ENCODE assay signal across 26 cellular contexts in the genomic region with DNA sequence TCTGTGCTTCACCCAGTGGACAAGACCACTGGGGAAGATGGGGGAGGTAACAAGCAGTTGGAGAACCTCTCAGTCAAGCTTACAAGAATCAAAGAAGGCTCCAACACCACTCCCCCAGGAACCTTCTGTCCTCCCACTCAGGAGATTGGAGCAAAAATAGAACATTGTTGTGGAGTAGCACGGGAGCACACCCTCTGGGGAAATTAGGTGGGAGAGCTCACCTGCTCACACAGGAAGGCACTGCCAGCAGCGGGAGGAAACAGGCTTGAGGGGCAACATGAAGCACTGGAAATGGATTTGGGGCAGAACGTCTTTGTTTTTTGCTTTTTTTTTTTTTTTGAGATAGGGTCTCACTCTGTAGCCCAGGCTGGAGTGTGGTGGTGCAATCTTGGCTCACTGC. TPM values are rescaled to one million over a fixed set of nuclear protein-coding genes. Genes with fewer than 3 reads are reported as not detected.
"Had no signal": no experiment of that assay in that cellular context is flagged by ENCODE, and none has a peak within 500 bp of the region (broad histone marks: within the 10 kb centered on the region; RNA-seq: fewer than 3 reads in every experiment).

No MANE protein-coding gene starts in this region.

- DNase-seq: IMR-90; Kasumi-1; MM.1S; NCI-H1092 treated with DMSO at 0.1 percent for 48 hours; NCI-H1436; NCI-H1694; NCI-H187 treated with DMSO at 0.1 percent for 48 hours; NCI-H2029 treated with DMSO at 0.1 percent for 48 hours; NCI-H2107; NCI-H2227 treated with DMSO at 0.1 percent for 48 hours; NCI-H524; NCI-H526 treated with DMSO at 0.1 percent for 48 hours; NCI-H748 treated with DMSO at 0.1 percent for 48 hours; NK-92 treated with Interleukin-12 subunit alpha and Interleukin-12 subunit beta, amount 100 ng/mL, for 24 hours; PC-3; SHP77; SK-N-SH; SW 1271 had no signal

- H3K27ac ChIP-seq: KMS-11, RWPE1 had no signal

- ATAC-seq: HepG2, Panc1, PC-3 had no signal

- H3K9me3 ChIP-seq: SK-N-SH had no signal

- H3K9ac ChIP-seq: KMS-11, SK-N-SH had no signal

- H3K4me2 ChIP-seq: KMS-11, SK-N-SH had no signal

- FAIRE-seq: HepG2 had no signal

RNA-seq across cellular contexts. Expression of gene HCN4, which starts 12.9 kb away (rescaled TPM):
- total RNA-seq: HepG2, HT-29, IMR-90, NCI-H460, OCI-LY7, PC-3, SK-MEL-5 had no signal
- polyA plus RNA-seq: HepG2, IMR-90, SK-N-SH had no signal
